12 cellular contexts compared by ENCODE assay signal in genomic region chr21:38810034-38810825, GRCh38. TPM values are rescaled to one million over a fixed set of nuclear protein-coding genes. Genes with fewer than 3 reads are reported as not detected.
DNase-seq lines count a peak whose midpoint lies in the region; ATAC-seq and TF ChIP-seq lines count a peak whose summit lies in the region.
"Had no signal": no experiment of that assay in that cellular context is flagged by ENCODE, and none has a peak within 500 bp of the region (broad histone marks: within the 10 kb centered on the region; RNA-seq: fewer than 3 reads in every experiment).

No MANE protein-coding gene starts in this region.

- no peak overlapping the region for H3K4me2 ChIP-seq in PC-9

- peaks cover 21% of the 10 kb centered on the region for H3K4me1 ChIP-seq in PC-9 (replicated peaks; ENCODE audit: insufficient read depth)
- H3K4me1 ChIP-seq in esophagus (ENCODE audit: control insufficient read depth in 2 of 2, insufficient read depth in 2 of 2, low read length in 1 of 2), result no peaks in the 10 kb centered on the region
- H3K4me1 ChIP-seq in prostate gland (replicated peaks), result peaks cover 3% of the 10 kb centered on the region
- no peaks in the 10 kb centered on the region; the same call in 1 of the 2 replicates for H3K4me1 ChIP-seq in Caco-2

- peaks cover 4% of the 10 kb centered on the region for H3F3A ChIP-seq in PC-9 (ENCODE audit: insufficient read depth, low read depth)

- TF ChIP-seq CTCF in CD4-positive, alpha-beta T cell (IDR thresholded peaks at IDR 0.05), result no peak
- TF ChIP-seq CTCF in PC-9 (conservative IDR thresholded peaks at IDR 0.05) (no peak), prostate gland (IDR thresholded peaks at IDR 0.05) (no peak), Caco-2 (IDR thresholded peaks at IDR 0.05; ENCODE audit: insufficient read depth in 1 of 2, low read depth in 1 of 2, low read length in 1 of 2, severe bottlenecking in 1 of 2, unreplicated experiment in 1 of 2) (no peak), GM20000 (IDR thresholded peaks at IDR 0.05; ENCODE audit: extremely low read depth, missing control alignments) (no peak)

- H3K27ac ChIP-seq in CD4-positive, alpha-beta T cell (ENCODE audit: low read depth, low read length), result no peak overlapping the region
- 0 out of 2 replicates have a peak overlapping the region, but pooled peaks have one; percentile 8 for H3K27ac ChIP-seq in PC-9
- H3K27ac ChIP-seq in esophagus (ENCODE audit: low read depth in 2 of 2, low read length in 1 of 2), result peak overlapping the region; percentile 68 to 86
- peak overlapping the region; percentile 89 to 91 for H3K27ac ChIP-seq in prostate gland
- H3K27ac ChIP-seq: C4-2B had no signal

- H2AFZ ChIP-seq in PC-9, result no peak overlapping the region

- H4K20me1 ChIP-seq in PC-9 (ENCODE audit: insufficient read depth), result no peaks in the 10 kb centered on the region

- ATAC-seq in CD4-positive, alpha-beta T cell (ENCODE audit: poor library complexity), result no peak
- no peak for ATAC-seq in HG02884 (IDR thresholded peaks at IDR 0.05; ENCODE audit: unreplicated experiment)
- ATAC-seq: activated T-cell treated with anti-CD3 and anti-CD28 coated beads, Interleukin-2, amount 50 U/mL, for 4 hours had no signal

- H3K4me3 Mint-ChIP-seq in CD4-positive, alpha-beta T cell, result no peak overlapping the region
- no peak overlapping the region for H3K4me3 Mint-ChIP-seq in Caco-2 (ENCODE audit: unreplicated experiment)

- H3K9me2 ChIP-seq in PC-9 (ENCODE audit: insufficient read depth), result no peaks in the 10 kb centered on the region

- CTCF ChIA-PET in CD4-positive, alpha-beta T cell (lab: Charles Lee), result no interaction called here
- CTCF ChIA-PET in PC-9 (lab: Charles Lee), result no interaction called here
- CTCF ChIA-PET in Caco-2 (lab: Charles Lee), result no interaction called here

- no peak for DNase-seq in CD4-positive, alpha-beta T cell
- no peak for DNase-seq in PC-9
- DNase-seq in prostate gland (ENCODE audit: low spot score), result no peak
- no peak for DNase-seq in Caco-2
- DNase-seq in GM20000 (ENCODE audit: low spot score), result no peak
- no peak for DNase-seq in NCI-H1048 (lab: John Stamatoyannopoulos, UW)
- DNase-seq: activated T-cell treated with anti-CD3 and anti-CD28 coated beads, Interleukin-2, amount 50 U/mL, for 4 hours; NCI-H1092 treated with DMSO at 0.1 percent for 48 hours had no signal

- H3K4me1 Mint-ChIP-seq in CD4-positive, alpha-beta T cell (ENCODE audit: low read depth), result peaks cover 36% of the 10 kb centered on the region
- peaks cover 11% of the 10 kb centered on the region for H3K4me1 Mint-ChIP-seq in Caco-2 (ENCODE audit: low read depth, unreplicated experiment)

- H3K27me3 ChIP-seq in CD4-positive, alpha-beta T cell (ENCODE audit: control insufficient read depth, insufficient read depth, low read length), result no peaks in the 10 kb centered on the region
- H3K27me3 ChIP-seq in PC-9 (ENCODE audit: insufficient read depth, low read depth), result no peaks in the 10 kb centered on the region
- no peaks in the 10 kb centered on the region for H3K27me3 ChIP-seq in esophagus (ENCODE audit: control insufficient read depth in 1 of 2, insufficient read depth in 2 of 2, low read length in 2 of 2)
- H3K27me3 ChIP-seq in prostate gland (replicated peaks; ENCODE audit: insufficient read depth), result no peaks in the 10 kb centered on the region
- no peaks in the 10 kb centered on the region for H3K27me3 ChIP-seq in Caco-2 (replicated peaks; ENCODE audit: control insufficient read depth, insufficient read depth, low read length)

- H3K9me3 ChIP-seq in CD4-positive, alpha-beta T cell (ENCODE audit: control insufficient read depth, low read length), result no peaks in the 10 kb centered on the region
- H3K9me3 ChIP-seq in PC-9 (ENCODE audit: insufficient read depth, low read depth) (no peaks in the 10 kb centered on the region), esophagus (ENCODE audit: control insufficient read depth in 2 of 2, insufficient read depth in 1 of 2, low read depth in 1 of 2, low read length in 1 of 2) (no peaks in the 10 kb centered on the region), prostate gland (no peaks in the 10 kb centered on the region), Caco-2 (no peaks in the 10 kb centered on the region)

- H3K4me3 ChIP-seq in PC-9 (no peak overlapping the region), esophagus (ENCODE audit: low read depth in 1 of 2, low read length in 2 of 2) (peak overlapping the region in 1 of 2 donors; percentile 5), prostate gland (peak overlapping the region in 1 of 2 donors; percentile 4), Caco-2 (ENCODE audit: low read depth, low read length) (no peak overlapping the region)

- POLR2A ChIA-PET in CD4-positive, alpha-beta T cell (lab: Charles Lee), result no interaction called here
- POLR2A ChIA-PET in PC-9 (lab: Charles Lee; ENCODE audit: unreplicated experiment) (no interaction called here), Caco-2 (lab: Charles Lee) (no interaction called here)

- 70% methylated on average over 8 of the region's 8 CpGs for WGBS in esophagus, 2 donors
- 63% methylated on average over 8 of the region's 8 CpGs for WGBS in prostate gland

- H3K79me2 ChIP-seq in PC-9 (ENCODE audit: low read depth), result peaks cover 52% of the 10 kb centered on the region

- no peaks in the 10 kb centered on the region for H3K27me3 Mint-ChIP-seq in CD4-positive, alpha-beta T cell
- no peaks in the 10 kb centered on the region for H3K27me3 Mint-ChIP-seq in Caco-2 (ENCODE audit: insufficient read depth, unreplicated experiment)

- TF ChIP-seq POLR2A in prostate gland (IDR thresholded peaks at IDR 0.05), result no peak

- H3K36me3 Mint-ChIP-seq in CD4-positive, alpha-beta T cell (ENCODE audit: low read depth), result peaks cover 50% of the 10 kb centered on the region
- H3K36me3 Mint-ChIP-seq in Caco-2 (ENCODE audit: insufficient read depth, unreplicated experiment), result peaks cover 67% of the 10 kb centered on the region

- intact Hi-C loops in CD4-positive, alpha-beta T cell (cut with DNase I, micrococcal nuclease), result no loop called here
- intact Hi-C loops in PC-9 (cut with micrococcal nuclease; ENCODE audit: unreplicated experiment), result no loop called here
- intact Hi-C loops in prostate gland (cut with DNase I), result no loop called here
- intact Hi-C loops in Caco-2 (cut with micrococcal nuclease; ENCODE audit: unreplicated experiment), result no loop called here

- H3K27ac Mint-ChIP-seq in CD4-positive, alpha-beta T cell, result peak overlapping the region; percentile 36
- no peak overlapping the region for H3K27ac Mint-ChIP-seq in Caco-2 (ENCODE audit: unreplicated experiment)
- H3K27ac Mint-ChIP-seq: nephron had no signal

- H3K9me3 Mint-ChIP-seq in CD4-positive, alpha-beta T cell, result no peaks in the 10 kb centered on the region
- no peaks in the 10 kb centered on the region for H3K9me3 Mint-ChIP-seq in Caco-2 (ENCODE audit: unreplicated experiment)
- H3K9me3 Mint-ChIP-seq: activated T-cell treated with anti-CD3 and anti-CD28 coated beads, Interleukin-2, amount 50 U/mL, for 4 hours; nephron had no signal

- H3K36me3 ChIP-seq in PC-9 (ENCODE audit: low read depth) (peaks cover 21% of the 10 kb centered on the region), esophagus (ENCODE audit: control insufficient read depth in 2 of 2, insufficient read depth in 2 of 2, low read length in 1 of 2) (peaks cover 17 to 19% of the 10 kb centered on the region in 2 donors), prostate gland (peaks cover 3 to 7% of the 10 kb centered on the region in 2 donors), Caco-2 (ENCODE audit: control insufficient read depth, insufficient read depth, low read length) (peaks cover 3% of the 10 kb centered on the region)

- no TSS peak for BruUV-seq in PC-9 (replicated peaks; lab: Mats Ljungman, UMichigan)
- no TSS peak for BruUV-seq in Caco-2 (replicated peaks; lab: Mats Ljungman, UMichigan)

RNA-seq across cellular contexts. Expression of gene ETS2, which starts 4.5 kb away (rescaled TPM):
- 10 to 100 TPM; 11.4 to 13.9 TPM for total RNA-seq in CD4-positive, alpha-beta T cell
- total RNA-seq in PC-9 (2021) (20.4 and 25.2 TPM in 2 replicates), prostate gland (10 to 100 TPM; 53.3 to 80.2 TPM), Caco-2 (2022) (20.4 and 26.9 TPM in 2 replicates)
- 10 to 100 TPM; 33.6 to 53.3 TPM for polyA plus RNA-seq in esophagus
